In genomic region chr15:40367038-40367672, GRCh38 we compare ENCODE assay signal across 9 cellular contexts. TPM values are rescaled to one million over a fixed set of nuclear protein-coding genes. Genes with fewer than 3 reads are reported as not detected.
DNase-seq lines count a peak whose midpoint lies in the region; ATAC-seq, FAIRE-seq and TF ChIP-seq lines count a peak whose summit lies in the region.
"Had no signal": no experiment of that assay in that cellular context is flagged by ENCODE, and none has a peak within 500 bp of the region (broad histone marks: within the 10 kb centered on the region; RNA-seq: fewer than 3 reads in every experiment).

No MANE protein-coding gene starts in this region.

- no peak overlapping the region for H4K5ac ChIP-seq in mesendoderm (ENCODE audit: low read length)

- no peaks in the 10 kb centered on the region for H3K9me3 Mint-ChIP-seq in activated CD4-positive, alpha-beta T cell treated with anti-CD3 and anti-CD28 coated beads, Interleukin-2, amount 10 ng/mL, durations not matched to agents 24 days and 14 days

- peaks cover 0 to 7% of the 10 kb centered on the region in 2 donors for H3K4me1 ChIP-seq in breast epithelium
- no peaks in the 10 kb centered on the region for H3K4me1 ChIP-seq in mesendoderm (ENCODE audit: control insufficient read depth, low read depth, low read length)
- H3K4me1 ChIP-seq in thoracic aorta (ENCODE audit: control insufficient read depth in 1 of 2, low read depth in 2 of 2) = peaks cover 5 to 28% of the 10 kb centered on the region in 2 donors

- H3K9me3 ChIP-seq in breast epithelium = no peaks in the 10 kb centered on the region
- no peaks in the 10 kb centered on the region for H3K9me3 ChIP-seq in thoracic aorta

- no peak overlapping the region for H2AK5ac ChIP-seq in mesendoderm (ENCODE audit: low read length)

- no peak overlapping the region for H3K18ac ChIP-seq in mesendoderm (ENCODE audit: low read length)

- no peaks in the 10 kb centered on the region for H3K27me3 ChIP-seq in breast epithelium
- no peaks in the 10 kb centered on the region for H3K27me3 ChIP-seq in mesendoderm (ENCODE audit: insufficient read depth, low read length, poor library complexity)
- no peaks in the 10 kb centered on the region for H3K27me3 ChIP-seq in thoracic aorta (replicated peaks; ENCODE audit: insufficient read depth)

- no peaks in the 10 kb centered on the region for H3K36me3 ChIP-seq in breast epithelium
- H3K36me3 ChIP-seq in mesendoderm (ENCODE audit: control insufficient read depth, insufficient read depth, low read length) = no peaks in the 10 kb centered on the region
- no peaks in the 10 kb centered on the region for H3K36me3 ChIP-seq in thoracic aorta

- TF ChIP-seq POLR2A in breast epithelium (IDR thresholded peaks at IDR 0.05) = no peak

- H4K8ac ChIP-seq in mesendoderm (ENCODE audit: low read depth, low read length) = no peak overlapping the region

- H3K36me3 Mint-ChIP-seq in activated CD4-positive, alpha-beta T cell treated with anti-CD3 and anti-CD28 coated beads, Interleukin-2, amount 10 ng/mL, durations not matched to agents 24 days and 14 days (ENCODE audit: low read depth) = no peaks in the 10 kb centered on the region

- no peak overlapping the region for H3K4ac ChIP-seq in mesendoderm (ENCODE audit: low read depth, low read length)

- no CpG with 5 or more reads among the region's 15 CpGs for WGBS in mesendoderm (ENCODE audit: extremely low coverage, insufficient coverage, low lambda C conversion rate)

- ATAC-seq in thoracic aorta (ENCODE audit: insufficient number of reproducible peaks, low FRiP score, low read depth) = no peak

- H3K4me3 Mint-ChIP-seq in activated CD4-positive, alpha-beta T cell treated with anti-CD3 and anti-CD28 coated beads, Interleukin-2, amount 10 ng/mL, durations not matched to agents 24 days and 14 days = peak overlapping the region; percentile 83

- no peak for FAIRE-seq in GM19239 (lab: Jason Lieb, UNC)

- no peak overlapping the region for H2BK120ac ChIP-seq in mesendoderm (ENCODE audit: low read depth, low read length)

- peak overlapping the region; percentile 86 for H3K23ac ChIP-seq in mesendoderm (ENCODE audit: low read length)

- no peak overlapping the region for H3K4me2 ChIP-seq in mesendoderm (ENCODE audit: low read length)

- H3K27ac ChIP-seq in breast epithelium (peak overlapping the region in 1 of 2 donors; percentile 2), mesendoderm (ENCODE audit: low read depth, low read length) (no peak overlapping the region), thoracic aorta (no peak overlapping the region)

- no peak for DNase-seq in activated CD4-positive, alpha-beta T cell treated with anti-CD3 and anti-CD28 coated beads, Interleukin-2, amount 10 ng/mL, durations not matched to agents 24 days and 14 days
- no peak for DNase-seq in activated CD4-positive, alpha-beta T cell treated with anti-CD3 and anti-CD28 coated beads, Interleukin-2, amount 50 U/mL, for 48 hours
- peak; percentile 66 to 73 for DNase-seq in breast epithelium (ENCODE audit: low spot score in 2 of 2)
- no peak for DNase-seq in mesendoderm
- no peak for DNase-seq in thoracic aorta (ENCODE audit: low spot score)
- DNase-seq in OCI-M2 (lab: John Stamatoyannopoulos, UW; ENCODE audit: unreplicated experiment) = no peak
- no peak for DNase-seq in D341Med (ENCODE audit: low spot score)
- no peak for DNase-seq in GM19239 (ENCODE audit: insufficient read length, low spot score)

- H3K79me1 ChIP-seq in mesendoderm (ENCODE audit: low read length) = no peaks in the 10 kb centered on the region

- no peak overlapping the region for H2BK5ac ChIP-seq in mesendoderm (ENCODE audit: low read length)

- no peak for TF ChIP-seq CTCF in breast epithelium (IDR thresholded peaks at IDR 0.05)
- TF ChIP-seq CTCF in thoracic aorta (IDR thresholded peaks at IDR 0.05) = no peak

- H3K27ac Mint-ChIP-seq in activated CD4-positive, alpha-beta T cell treated with anti-CD3 and anti-CD28 coated beads, Interleukin-2, amount 10 ng/mL, durations not matched to agents 24 days and 14 days = peak overlapping the region; percentile 71

- no peaks in the 10 kb centered on the region for H3K79me2 ChIP-seq in mesendoderm (ENCODE audit: control insufficient read depth, insufficient read depth, low read length)

- H3K56ac ChIP-seq in mesendoderm (ENCODE audit: low read length) = peak overlapping the region; percentile 59

- H3K4me3 ChIP-seq in breast epithelium (peak overlapping the region in 2 of 3 donors; percentile 35 to 60), mesendoderm (ENCODE audit: low read length) (no peak overlapping the region), thoracic aorta (peak overlapping the region; percentile 63)

- peaks cover 11% of the 10 kb centered on the region for H3K27me3 Mint-ChIP-seq in activated CD4-positive, alpha-beta T cell treated with anti-CD3 and anti-CD28 coated beads, Interleukin-2, amount 10 ng/mL, durations not matched to agents 24 days and 14 days

- H2BK15ac ChIP-seq in mesendoderm (replicated peaks; ENCODE audit: low read depth) = no peak overlapping the region

- H3K4me1 Mint-ChIP-seq in activated CD4-positive, alpha-beta T cell treated with anti-CD3 and anti-CD28 coated beads, Interleukin-2, amount 10 ng/mL, durations not matched to agents 24 days and 14 days = peaks cover 8% of the 10 kb centered on the region

- peak overlapping the region; percentile 21 for H3K9ac ChIP-seq in mesendoderm (ENCODE audit: low read length)

- intact Hi-C loops in activated CD4-positive, alpha-beta T cell treated with anti-CD3 and anti-CD28 coated beads, Interleukin-2, amount 10 ng/mL, durations not matched to agents 24 days and 14 days (cut with micrococcal nuclease) = loop anchor here (5.0 kb wide), 1 partner anchor 55 kb away; no protein-coding TSS in a partner anchor
- intact Hi-C loops in breast epithelium (cut with DNase I; ENCODE audit: low total_unique reads) = loop anchor here (10.0 kb wide), 1 partner anchor 58 kb away; no protein-coding TSS in a partner anchor

RNA-seq across cellular contexts. Expression of gene DISP2, which starts 9.1 kb away (rescaled TPM):
- 0.02 and 0.05 TPM in 2 replicates for total RNA-seq in activated CD4-positive, alpha-beta T cell treated with anti-CD3 and anti-CD28 coated beads, Interleukin-2, amount 10 ng/mL, durations not matched to agents 24 days and 14 days
- total RNA-seq in breast epithelium = under 1 TPM; under 0.01 to 0.88 (median under 0.01) TPM
- polyA plus RNA-seq in mesendoderm (2013, experiment 1 of 2) = 1.6 TPM
- polyA plus RNA-seq in mesendoderm (2013, experiment 2 of 2) = 1.1 TPM
- total RNA-seq in thoracic aorta = under 1 TPM; 0.21 to 0.54 TPM

RNA-seq across cellular contexts. Expression of gene KNSTRN, which starts 15.4 kb away (rescaled TPM):
- total RNA-seq in activated CD4-positive, alpha-beta T cell treated with anti-CD3 and anti-CD28 coated beads, Interleukin-2, amount 10 ng/mL, durations not matched to agents 24 days and 14 days = 50.4 and 52.9 TPM in 2 replicates
- total RNA-seq in breast epithelium = 10 to 100 TPM in 2 of 3 donors, 1 to 10 TPM in 1; 9.1 to 19.8 (median 12.1) TPM
- polyA plus RNA-seq in mesendoderm (2013, experiment 1 of 2) = 59.1 TPM
- 60.3 TPM for polyA plus RNA-seq in mesendoderm (2013, experiment 2 of 2)
- 1 to 10 TPM; 4.5 to 5.8 TPM for total RNA-seq in thoracic aorta

RNA-seq across cellular contexts. Expression of gene PHGR1, which starts 16.3 kb away (rescaled TPM):
- total RNA-seq in activated CD4-positive, alpha-beta T cell treated with anti-CD3 and anti-CD28 coated beads, Interleukin-2, amount 10 ng/mL, durations not matched to agents 24 days and 14 days = not detected in 2 replicates
- total RNA-seq in breast epithelium (1 to 10 TPM in 2 of 3 donors, not detected in 1; 7.0 to 8.5 TPM), thoracic aorta (not detected)
- not detected for polyA plus RNA-seq in mesendoderm (2013, experiment 1 of 2)
- polyA plus RNA-seq in mesendoderm (2013, experiment 2 of 2) = not detected
- polyA plus RNA-seq: AG04450 had no signal

RNA-seq across cellular contexts. Expression of gene CCDC9B, which starts 26.4 kb away (rescaled TPM):
- 0.21 and 0.54 TPM in 2 replicates for total RNA-seq in activated CD4-positive, alpha-beta T cell treated with anti-CD3 and anti-CD28 coated beads, Interleukin-2, amount 10 ng/mL, durations not matched to agents 24 days and 14 days
- total RNA-seq in breast epithelium (10 to 100 TPM in 1 of 3 donors, 1 to 10 TPM in 2; 4.0 to 14.1 (median 9.4) TPM), thoracic aorta (10 to 100 TPM; 30.1 to 57.1 TPM)
- polyA plus RNA-seq in mesendoderm (2013, experiment 1 of 2) = 0.44 TPM
- 0.29 TPM for polyA plus RNA-seq in mesendoderm (2013, experiment 2 of 2)

RNA-seq across cellular contexts. Expression of gene IVD, which starts 38.4 kb away (rescaled TPM):
- total RNA-seq in activated CD4-positive, alpha-beta T cell treated with anti-CD3 and anti-CD28 coated beads, Interleukin-2, amount 10 ng/mL, durations not matched to agents 24 days and 14 days = 66.6 and 70.7 TPM in 2 replicates
- total RNA-seq in breast epithelium = 10 to 100 TPM; 43.8 to 72.7 (median 62.6) TPM
- 29.0 TPM for polyA plus RNA-seq in mesendoderm (2013, experiment 1 of 2)
- polyA plus RNA-seq in mesendoderm (2013, experiment 2 of 2) = 29.9 TPM
- total RNA-seq in thoracic aorta = 10 to 100 TPM; 43.6 to 61.8 TPM

Comparison
In these comparisons a context has a peak if more than half of its experiments do, and no peak if none do; other contexts are left out.
1. DNase-seq: peak in breast epithelium (2 of 2); none in activated CD4-positive, alpha-beta T cell treated with anti-CD3 and anti-CD28 coated beads, Interleukin-2, amount 10 ng/mL, durations not matched to agents 24 days and 14 days (single experiment), activated CD4-positive, alpha-beta T cell treated with anti-CD3 and anti-CD28 coated beads, Interleukin-2, amount 50 U/mL, for 48 hours (0 of 2), mesendoderm (single experiment), thoracic aorta (single experiment), OCI-M2 (single experiment), D341Med (single experiment) and GM19239 (single experiment).